ENCODE assay signal across 11 cellular contexts in the genomic region with DNA sequence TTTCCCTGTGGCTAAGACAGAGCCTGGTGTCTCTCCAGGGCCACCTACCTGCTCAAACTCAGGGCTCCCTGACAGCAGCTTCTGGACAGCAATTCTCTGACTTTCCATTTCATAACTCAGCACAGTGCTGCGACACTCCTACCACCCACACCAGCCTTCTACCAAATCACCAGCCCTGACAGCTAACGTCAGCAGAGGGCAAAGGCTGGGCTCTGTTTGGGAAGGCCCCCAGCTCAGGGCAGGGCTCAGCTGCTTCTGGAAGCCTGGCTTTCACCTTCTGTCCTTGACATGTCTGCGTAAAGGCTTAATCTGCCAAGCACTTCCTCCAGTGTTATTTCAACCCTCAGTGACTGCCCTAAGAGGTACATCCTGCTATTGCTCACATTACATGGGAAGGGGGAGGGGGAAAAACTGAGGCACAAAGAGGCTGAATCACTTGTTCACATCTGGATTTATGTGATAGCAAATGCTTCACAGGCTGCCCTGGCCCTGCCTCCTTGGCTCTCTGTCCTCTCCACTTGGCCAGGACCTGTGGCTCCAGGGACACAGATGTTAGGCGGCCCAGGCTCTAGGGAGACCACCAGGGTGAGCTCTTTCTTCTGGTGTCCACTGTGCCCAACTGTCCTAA.
A peak's percentile ranks its signal among the peaks of the same experiment; 100 is the strongest.
DNase-seq lines count a peak whose midpoint lies in the region; ATAC-seq, FAIRE-seq and TF ChIP-seq lines count a peak whose summit lies in the region.
"Had no signal": no experiment of that assay in that cellular context is flagged by ENCODE, and none has a peak within 500 bp of the region (broad histone marks: within the 10 kb centered on the region; RNA-seq: fewer than 3 reads in every experiment).

No MANE protein-coding gene starts in this region.

- 27 to 43% (median 34%) methylated on average over 4 of the region's 4 CpGs for WGBS in small intestine, 3 donors

- FAIRE-seq in small intestine (lab: Jason Lieb, UNC), result no peak

- in situ Hi-C loops in astrocyte of the spinal cord (cut with HindIII; ENCODE audit: low sequenced_read_pairs), result no loop called here

- CTCF ChIA-PET in CD4-positive, alpha-beta memory T cell (lab: Charles Lee; ENCODE audit: partially characterized antibody), result interaction anchor here (1.0 to 3.5 kb wide), 5 partner anchors 8 to 899 kb away, joined by 3 to 22 read pairs (median 3); no protein-coding TSS in a partner anchor

- no peak for ATAC-seq in activated CD4-positive, CD25-positive, alpha-beta regulatory T cell treated with anti-CD3 and anti-CD28 coated beads, Interleukin-2, amount 50 U/mL, for 24 hours

- POLR2A ChIA-PET in CD4-positive, alpha-beta memory T cell (lab: Charles Lee; ENCODE audit: partially characterized antibody), result no interaction called here

- peak overlapping the region; percentile 49 to 58 for H3K27ac ChIP-seq in right atrium auricular region
- H3K27ac ChIP-seq in small intestine (ENCODE audit: low read depth in 1 of 2, low read length in 1 of 2), result peak overlapping the region in 1 of 2 donors; percentile 3
- no peak overlapping the region for H3K27ac ChIP-seq in CD4-positive, alpha-beta memory T cell (ENCODE audit: low read depth, low read length)
- no peak overlapping the region for H3K27ac ChIP-seq in effector memory CD4-positive, alpha-beta T cell (ENCODE audit: insufficient read depth, low read length, poor library complexity, severe bottlenecking)

- peaks cover 17% of the 10 kb centered on the region for H3K4me1 Mint-ChIP-seq in HFFc6 (ENCODE audit: low read depth)
- H3K4me1 Mint-ChIP-seq in CD4-positive, alpha-beta memory T cell, result peaks cover 3 to 10% (median 6%) of the 10 kb centered on the region in 4 donors

- no peaks in the 10 kb centered on the region; the same call in none of the 2 replicates for H3K27me3 Mint-ChIP-seq in HFFc6 (ENCODE audit: insufficient read depth)
- no peaks in the 10 kb centered on the region for H3K27me3 Mint-ChIP-seq in CD4-positive, alpha-beta memory T cell

- DNase-seq in HFFc6, result no peak
- DNase-seq in astrocyte of the spinal cord (ENCODE audit: low read depth, low spot score), result peak; percentile 38
- peak; percentile 70 for DNase-seq in right atrium auricular region (ENCODE audit: low spot score)
- peak; percentile 84 for DNase-seq in small intestine
- DNase-seq in GM10266 (ENCODE audit: extremely low spot score), result no peak
- no peak for DNase-seq in CD4-positive, alpha-beta memory T cell
- no peak for DNase-seq in effector memory CD4-positive, alpha-beta T cell
- DNase-seq: activated naive CD4-positive, alpha-beta T cell treated with Interleukin-2 at 50 U/mL for 16 hours; NCI-H2171 treated with DMSO at 0.1 percent for 48 hours had no signal

- H3K27me3 ChIP-seq in right atrium auricular region (no peaks in the 10 kb centered on the region), small intestine (ENCODE audit: control insufficient read depth in 2 of 2, insufficient read depth in 2 of 2, low read length in 2 of 2) (no peaks in the 10 kb centered on the region)
- no peaks in the 10 kb centered on the region for H3K27me3 ChIP-seq in CD4-positive, alpha-beta memory T cell (ENCODE audit: insufficient read depth, low read length)
- no peaks in the 10 kb centered on the region for H3K27me3 ChIP-seq in effector memory CD4-positive, alpha-beta T cell (replicated peaks; ENCODE audit: control insufficient read depth, insufficient read depth, low read length, poor library complexity, severe bottlenecking)

- H3K4me3 Mint-ChIP-seq in HFFc6, result no peak overlapping the region
- no peak overlapping the region for H3K4me3 Mint-ChIP-seq in CD4-positive, alpha-beta memory T cell
- H3K4me3 Mint-ChIP-seq: T-helper 1 cell treated with Interleukin-12 subunit alpha and Interleukin-12 subunit beta and Interleukin-4 antibody, amounts not matched to agents 30 μg/mL and 1 μg/mL, for 36 hours had no signal

- no peaks in the 10 kb centered on the region for H3K9me3 Mint-ChIP-seq in HFFc6
- no peaks in the 10 kb centered on the region for H3K9me3 Mint-ChIP-seq in CD4-positive, alpha-beta memory T cell
- H3K9me3 Mint-ChIP-seq: T-helper 1 cell treated with Interleukin-12 subunit alpha and Interleukin-12 subunit beta and Interleukin-4 antibody, amounts not matched to agents 30 μg/mL and 1 μg/mL, for 36 hours had no signal

- no peaks in the 10 kb centered on the region for H3K36me3 Mint-ChIP-seq in HFFc6 (ENCODE audit: low read depth)
- H3K36me3 Mint-ChIP-seq in CD4-positive, alpha-beta memory T cell, result no peaks in the 10 kb centered on the region

- H3K4me1 ChIP-seq in right atrium auricular region (peaks cover 0 to 34% of the 10 kb centered on the region in 2 donors), small intestine (ENCODE audit: control insufficient read depth in 2 of 2, insufficient read depth in 1 of 2, low read depth in 1 of 2, low read length in 1 of 2) (peaks cover 0 to 3% of the 10 kb centered on the region in 2 donors)
- H3K4me1 ChIP-seq in CD4-positive, alpha-beta memory T cell (ENCODE audit: insufficient read depth, low read length), result peaks cover 8% of the 10 kb centered on the region
- peaks cover 10% of the 10 kb centered on the region for H3K4me1 ChIP-seq in effector memory CD4-positive, alpha-beta T cell (ENCODE audit: control insufficient read depth, insufficient read depth, low read length, poor library complexity, severe bottlenecking)

- no peak overlapping the region for H3K27ac Mint-ChIP-seq in HFFc6
- no peak overlapping the region for H3K27ac Mint-ChIP-seq in CD4-positive, alpha-beta memory T cell
- H3K27ac Mint-ChIP-seq: T-helper 1 cell treated with Interleukin-12 subunit alpha and Interleukin-12 subunit beta and Interleukin-4 antibody, amounts not matched to agents 30 μg/mL and 1 μg/mL, for 36 hours had no signal

- no peak overlapping the region for H3K4me3 ChIP-seq in astrocyte of the spinal cord (ENCODE audit: low read depth, low read length)
- no peak overlapping the region for H3K4me3 ChIP-seq in right atrium auricular region
- no peak overlapping the region for H3K4me3 ChIP-seq in small intestine (ENCODE audit: low read depth in 1 of 2, low read length in 2 of 2)
- no peak overlapping the region for H3K4me3 ChIP-seq in CD4-positive, alpha-beta memory T cell (ENCODE audit: low read length in 2 of 2)
- no peak overlapping the region for H3K4me3 ChIP-seq in effector memory CD4-positive, alpha-beta T cell (ENCODE audit: insufficient read depth, low read depth, low read length, poor library complexity, severe bottlenecking)

- peak; percentile 8; the same call in 1 of the 2 replicates for TF ChIP-seq CTCF in HFFc6 (IDR thresholded peaks at IDR 0.05)
- no peak for TF ChIP-seq CTCF in astrocyte of the spinal cord (IDR thresholded peaks at IDR 0.05; ENCODE audit: low read depth, low read length)
- TF ChIP-seq CTCF in right atrium auricular region (IDR thresholded peaks at IDR 0.05), result no peak
- no peak for TF ChIP-seq CTCF in GM10266 (IDR thresholded peaks at IDR 0.05; ENCODE audit: control insufficient read depth, insufficient read depth, low read depth, missing control alignments)

- intact Hi-C loops in CD4-positive, alpha-beta memory T cell (cut with micrococcal nuclease), result no loop called here

- H3K36me3 ChIP-seq in right atrium auricular region (peaks cover 9% of the 10 kb centered on the region), small intestine (ENCODE audit: control insufficient read depth in 2 of 2, insufficient read depth in 2 of 2, low read length in 2 of 2) (no peaks in the 10 kb centered on the region)
- H3K36me3 ChIP-seq in CD4-positive, alpha-beta memory T cell (ENCODE audit: insufficient read depth, low read length), result no peaks in the 10 kb centered on the region
- H3K36me3 ChIP-seq in effector memory CD4-positive, alpha-beta T cell (ENCODE audit: control insufficient read depth, insufficient read depth, low read length), result no peaks in the 10 kb centered on the region

- H3K9me3 ChIP-seq in right atrium auricular region (no peaks in the 10 kb centered on the region), small intestine (ENCODE audit: control insufficient read depth, low read depth) (no peaks in the 10 kb centered on the region)
- H3K9me3 ChIP-seq in CD4-positive, alpha-beta memory T cell (ENCODE audit: control insufficient read depth in 1 of 2, low read length in 2 of 2), result no peaks in the 10 kb centered on the region
- no peaks in the 10 kb centered on the region for H3K9me3 ChIP-seq in effector memory CD4-positive, alpha-beta T cell (ENCODE audit: control insufficient read depth, low read length)

Comparison
In these comparisons a context has a peak if more than half of its experiments do, and no peak if none do; other contexts are left out.
1. DNase-seq: peak in astrocyte of the spinal cord (single experiment), right atrium auricular region (single experiment) and small intestine (single experiment); none in HFFc6 (single experiment), GM10266 (single experiment), CD4-positive, alpha-beta memory T cell (0 of 5) and effector memory CD4-positive, alpha-beta T cell (0 of 3).
2. H3K27ac ChIP-seq: peak in right atrium auricular region (2 of 2); none in CD4-positive, alpha-beta memory T cell (single experiment) and effector memory CD4-positive, alpha-beta T cell (single experiment).